ENCODE assay signal across 9 cellular contexts in genomic region chr6:111837641-111838500, GRCh38. TPM values are rescaled to one million over a fixed set of nuclear protein-coding genes. Genes with fewer than 3 reads are reported as not detected.
DNase-seq lines count a peak whose midpoint lies in the region; ATAC-seq and TF ChIP-seq lines count a peak whose summit lies in the region.
"Had no signal": no experiment of that assay in that cellular context is flagged by ENCODE, and none has a peak within 500 bp of the region (broad histone marks: within the 10 kb centered on the region; RNA-seq: fewer than 3 reads in every experiment).

No MANE protein-coding gene starts in this region.

- no peak overlapping the region for H3K4me3 ChIP-seq in stomach
- H3K4me3 ChIP-seq in upper lobe of right lung, result no peak overlapping the region

- H3K27ac Mint-ChIP-seq in activated CD8-positive, alpha-beta T cell treated with anti-CD3 and anti-CD28 coated beads for 36 hours, result no peak overlapping the region

- intact Hi-C loops in activated CD8-positive, alpha-beta T cell treated with anti-CD3 and anti-CD28 coated beads for 36 hours (cut with micrococcal nuclease), result loop anchor here (1.0 to 2.0 kb wide), 3 partner anchors 14 to 34 kb away; no protein-coding TSS in a partner anchor
- intact Hi-C loops in stomach (cut with DNase I; ENCODE audit: low total_unique reads), result no loop called here
- intact Hi-C loops in upper lobe of right lung (cut with DNase I), result no loop called here

- 74 to 89% (median 87%) methylated on average over 8 of the region's 8 CpGs for WGBS in stomach, 5 donors

- H3K36me3 ChIP-seq in stomach (no peaks in the 10 kb centered on the region), upper lobe of right lung (no peaks in the 10 kb centered on the region)

- CTCF ChIA-PET in activated CD8-positive, alpha-beta T cell treated with anti-CD3 and anti-CD28 coated beads for 36 hours (lab: Charles Lee), result interaction anchor here (1.3 kb wide), 1 partner anchor 14 kb away, joined by 7 read pairs; no protein-coding TSS in a partner anchor

- H3K27me3 ChIP-seq in stomach, result no peaks in the 10 kb centered on the region
- H3K27me3 ChIP-seq in upper lobe of right lung, result no peaks in the 10 kb centered on the region

- TF ChIP-seq EP300 in stomach (IDR thresholded peaks at IDR 0.05), result no peak

- H3K27me3 Mint-ChIP-seq in activated CD8-positive, alpha-beta T cell treated with anti-CD3 and anti-CD28 coated beads for 36 hours, result no peaks in the 10 kb centered on the region

- H3K4me1 ChIP-seq in stomach (peaks cover 7 to 51% (median 29%) of the 10 kb centered on the region in 4 donors), upper lobe of right lung (peaks cover 24% of the 10 kb centered on the region)

- no peaks in the 10 kb centered on the region for H3K9me3 Mint-ChIP-seq in activated CD8-positive, alpha-beta T cell treated with anti-CD3 and anti-CD28 coated beads for 36 hours

- peaks cover 63% of the 10 kb centered on the region for H3K36me3 Mint-ChIP-seq in activated CD8-positive, alpha-beta T cell treated with anti-CD3 and anti-CD28 coated beads for 36 hours (ENCODE audit: low read depth)

- H3K27ac ChIP-seq in stomach (peak overlapping the region in 1 of 5 donors; percentile 24), upper lobe of right lung (no peak overlapping the region)
- H3K27ac ChIP-seq: epithelial cell of prostate had no signal

- no peak for TF ChIP-seq POLR2A in stomach (IDR thresholded peaks at IDR 0.05)

- no peak for TF ChIP-seq CTCF in activated CD8-positive, alpha-beta T cell treated with anti-CD3 and anti-CD28 coated beads for 36 hours (IDR thresholded peaks at IDR 0.05)
- no peak for TF ChIP-seq CTCF in stomach (IDR thresholded peaks at IDR 0.05)
- TF ChIP-seq CTCF in upper lobe of right lung (IDR thresholded peaks at IDR 0.05), result no peak

- DNase-seq in activated CD8-positive, alpha-beta T cell treated with anti-CD3 and anti-CD28 coated beads for 36 hours, result peak; percentile 81
- peak; percentile 72 for DNase-seq in stimulated activated CD4-positive, alpha-beta T cell treated with anti-CD3 and anti-CD28 coated beads, Interleukin-1b, Interleukin-23, amount 100 ng/mL, for 48 hours
- DNase-seq in stomach (no peak), putamen (ENCODE audit: low spot score) (no peak), upper lobe of right lung (no peak)

- H3K4me3 Mint-ChIP-seq in activated CD8-positive, alpha-beta T cell treated with anti-CD3 and anti-CD28 coated beads for 36 hours, result peak overlapping the region; percentile 67

- POLR2A ChIA-PET in activated CD8-positive, alpha-beta T cell treated with anti-CD3 and anti-CD28 coated beads for 36 hours (lab: Charles Lee), result interaction anchor here (0.6 to 1.3 kb wide), 18 partner anchors 8 to 160 kb away, joined by 3 to 11 read pairs (median 4); no protein-coding TSS in a partner anchor

- ATAC-seq in GM18870 (IDR thresholded peaks at IDR 0.05; ENCODE audit: unreplicated experiment) (peak; percentile 83), HG02884 (IDR thresholded peaks at IDR 0.05; ENCODE audit: unreplicated experiment) (peak; percentile 76), esophagus mucosa (no peak), upper lobe of right lung (no peak)
- peak; percentile 77 for ATAC-seq in activated CD8-positive, alpha-beta T cell treated with anti-CD3 and anti-CD28 coated beads for 36 hours

- peaks cover 73% of the 10 kb centered on the region for H3K4me1 Mint-ChIP-seq in activated CD8-positive, alpha-beta T cell treated with anti-CD3 and anti-CD28 coated beads for 36 hours (ENCODE audit: low read depth)

- no peaks in the 10 kb centered on the region for H3K9me3 ChIP-seq in stomach
- no peaks in the 10 kb centered on the region for H3K9me3 ChIP-seq in upper lobe of right lung

RNA-seq across cellular contexts. Expression of gene FYN, which starts 35.4 kb away (rescaled TPM):
- 100 to 1,000 TPM; 384 to 386 TPM for total RNA-seq in activated CD8-positive, alpha-beta T cell treated with anti-CD3 and anti-CD28 coated beads for 36 hours
- total RNA-seq in stomach, result 100 to 1,000 TPM in 2 of 5 donors, 10 to 100 TPM in 2, 1 to 10 TPM in 1; 8.4 to 146 (median 81.7) TPM
- 10 to 100 TPM; 15.8 to 22.7 (median 18.0) TPM for polyA plus RNA-seq in stomach
- total RNA-seq in esophagus mucosa, result 5.2 TPM
- 115 TPM for total RNA-seq in upper lobe of right lung

Comparison
In these comparisons a context has a peak if more than half of its experiments do, and no peak if none do; other contexts are left out.
1. ATAC-seq: peak in GM18870 (single experiment), HG02884 (single experiment) and activated CD8-positive, alpha-beta T cell treated with anti-CD3 and anti-CD28 coated beads for 36 hours (single experiment); none in esophagus mucosa (single experiment) and upper lobe of right lung (single experiment).
2. DNase-seq: peak in activated CD8-positive, alpha-beta T cell treated with anti-CD3 and anti-CD28 coated beads for 36 hours (single experiment) and stimulated activated CD4-positive, alpha-beta T cell treated with anti-CD3 and anti-CD28 coated beads, Interleukin-1b, Interleukin-23, amount 100 ng/mL, for 48 hours (single experiment); none in stomach (single experiment), putamen (single experiment) and upper lobe of right lung (single experiment).